In genomic region chr20:4067600-4068261, GRCh38 we compare ENCODE assay signal across 13 cellular contexts. TPM values are rescaled to one million over a fixed set of nuclear protein-coding genes. Genes with fewer than 3 reads are reported as not detected.
A peak's percentile ranks its signal among the peaks of the same experiment; 100 is the strongest.
DNase-seq lines count a peak whose midpoint lies in the region; ATAC-seq, FAIRE-seq and TF ChIP-seq lines count a peak whose summit lies in the region.
"Had no signal": no experiment of that assay in that cellular context is flagged by ENCODE, and none has a peak within 500 bp of the region (broad histone marks: within the 10 kb centered on the region; RNA-seq: fewer than 3 reads in every experiment).

No MANE protein-coding gene starts in this region.

- H3K27me3 ChIP-seq in HL-60 (ENCODE audit: insufficient read depth, poor library complexity, severe bottlenecking) (no peaks in the 10 kb centered on the region), suprapubic skin (no peaks in the 10 kb centered on the region)
- H3K27me3 ChIP-seq: gastroesophageal sphincter, spleen had no signal

- H3K36me3 ChIP-seq in suprapubic skin: no peaks in the 10 kb centered on the region
- H3K36me3 ChIP-seq: gastroesophageal sphincter, spleen had no signal

- TF ChIP-seq EP300 in A549 (IDR thresholded peaks at IDR 0.05) (no peak), suprapubic skin (IDR thresholded peaks at IDR 0.05) (no peak)

- TF ChIP-seq POLR2A in A549 (IDR thresholded peaks at IDR 0.05; ENCODE audit: low read length) (no peak), suprapubic skin (IDR thresholded peaks at IDR 0.05) (no peak)

- FAIRE-seq in A549 (lab: Jason Lieb, UNC): no peak

- peaks cover 23% of the 10 kb centered on the region for H3K4me1 ChIP-seq in A549
- peaks cover 81% of the 10 kb centered on the region for H3K4me1 ChIP-seq in suprapubic skin

- CTCF ChIA-PET in A549 (lab: Yijun Ruan, JAX): interaction anchor here (0.5 to 12.0 kb wide), 9 partner anchors 9 to 658 kb away, joined by 3 to 146 read pairs (median 5); partner anchors contain the start of gene RNF24

- TF ChIP-seq CTCF in A549 (IDR thresholded peaks at IDR 0.05) (no peak), HL-60 (IDR thresholded peaks at IDR 0.05; ENCODE audit: insufficient read depth, low read length) (no peak), fibroblast of pulmonary artery (IDR thresholded peaks at IDR 0.05; ENCODE audit: low read length, missing control alignments) (no peak), suprapubic skin (IDR thresholded peaks at IDR 0.05) (no peak)

- no peak overlapping the region for H3K4me2 ChIP-seq in A549

- H3K27ac ChIP-seq in A549 (no peak overlapping the region), HL-60 (replicated peaks) (peak overlapping the region; percentile 96), suprapubic skin (no peak overlapping the region)

- TF ChIP-seq RAD21 in A549 (conservative IDR thresholded peaks at IDR 0.05 in 1 of 2, IDR thresholded peaks at IDR 0.05 in 1 of 2): no peak

- H3K4me3 ChIP-seq in A549 (no peak overlapping the region), HL-60 (replicated peaks; ENCODE audit: insufficient read depth, low read length) (no peak overlapping the region), fibroblast of pulmonary artery (replicated peaks; ENCODE audit: low read depth, low read length) (no peak overlapping the region), suprapubic skin (no peak overlapping the region)
- H3K4me3 ChIP-seq: gastroesophageal sphincter, spleen had no signal

- no peak for ATAC-seq in A549
- ATAC-seq: gastroesophageal sphincter had no signal

- peaks cover 7% of the 10 kb centered on the region; the same call in 1 of the 3 replicates for H3K9me3 ChIP-seq in A549
- no peaks in the 10 kb centered on the region for H3K9me3 ChIP-seq in suprapubic skin
- H3K9me3 ChIP-seq: gastroesophageal sphincter, spleen had no signal

- WGBS in A549 (ENCODE audit: missing lambda C conversion rate): 75% methylated on average over 8 of the region's 8 CpGs
- WGBS in suprapubic skin: 86% methylated on average over 8 of the region's 8 CpGs

- POLR2A ChIA-PET in A549 (lab: Yijun Ruan, JAX): no interaction called here

- DNase-seq in A549 (ENCODE audit: low read depth in 1 of 2, low spot score in 1 of 2): no peak
- DNase-seq in HL-60 (ENCODE audit: low read depth in 1 of 2, low spot score in 1 of 2): peak in 1 of 2 experiments; percentile 87
- peak; percentile 36 to 49 for DNase-seq in SW 1271 (lab: John Stamatoyannopoulos, UW)
- DNase-seq in fibroblast of pulmonary artery (ENCODE audit: low read depth): peak; percentile 75
- no peak for DNase-seq in cerebellum (ENCODE audit: low spot score)
- no peak for DNase-seq in hypothalamus (lab: John Stamatoyannopoulos, UW)
- DNase-seq in ureter (ENCODE audit: low spot score): no peak
- DNase-seq in suprapubic skin (ENCODE audit: low spot score in 2 of 2): no peak
- DNase-seq: activated CD4-positive, alpha-beta T cell treated with anti-CD3 and anti-CD28 coated beads, Interleukin-2, amount 10 ng/mL, durations not matched to agents 7 days and 5 days; activated naive CD8-positive, alpha-beta T cell treated with anti-CD3 and anti-CD28 coated beads, Interleukin-2, amount 10 ng/mL, durations not matched to agents 7 days and 5 days; NCI-H1048; spleen had no signal

TF ChIP-seq in A549, 52 proteins besides CTCF, POLR2A, EP300 and RAD21:
- no peak for TF ChIP-seq EHMT2 (IDR thresholded peaks at IDR 0.05; ENCODE audit: low read depth)
- 0 out of 2 replicates have a peak, but pooled peaks have one; percentile 21 for TF ChIP-seq JUNB (IDR thresholded peaks at IDR 0.05)
- TF ChIP-seq FOSL2 (IDR thresholded peaks at IDR 0.05): no peak
- peak; percentile 27 for TF ChIP-seq FOSL2 (CRISPR knock-in tag; IDR thresholded peaks at IDR 0.05)
TF ChIP-seq in A549: peak in this region for 2.

RNA-seq across cellular contexts. Expression of gene RNF24, which starts 52.4 kb away (rescaled TPM):
- polyA plus RNA-seq in A549 (2011; rRNA removed) (8.6 and 12.9 TPM in 2 replicates), A549 (2017; fragmentation: RNase III; extraction: RNeasy Plus Mini Kit Qiagen cat#74134 plus additional on column Dnase treatment) (8.2 to 9.4 TPM (median 8.8 TPM) in 3 replicates)
- polyA plus RNA-seq in A549 (2012; cell fraction: cytosol; rRNA removed): 2.8 and 3.6 TPM in 2 replicates
- polyA plus RNA-seq in A549 (2012; cell fraction: nucleus; rRNA removed): 2.0 and 3.6 TPM in 2 replicates
- 9.1 and 9.9 TPM in 2 replicates for polyA minus RNA-seq in A549 (2011; rRNA and poly(A)+ RNA removed)
- total RNA-seq in cerebellum (19.3 TPM), ureter (15.9 TPM), suprapubic skin (10 to 100 TPM; 16.0 to 27.8 (median 21.9) TPM)

Comparison
In these comparisons a context has a peak if more than half of its experiments do, and no peak if none do; other contexts are left out.
1. DNase-seq: peak in SW 1271 (2 of 2) and fibroblast of pulmonary artery (single experiment); none in A549 (0 of 2), cerebellum (single experiment), hypothalamus (0 of 51), ureter (single experiment) and suprapubic skin (0 of 2).